Comparison of ENCODE assay signal across 8 cellular contexts in the genomic region with DNA sequence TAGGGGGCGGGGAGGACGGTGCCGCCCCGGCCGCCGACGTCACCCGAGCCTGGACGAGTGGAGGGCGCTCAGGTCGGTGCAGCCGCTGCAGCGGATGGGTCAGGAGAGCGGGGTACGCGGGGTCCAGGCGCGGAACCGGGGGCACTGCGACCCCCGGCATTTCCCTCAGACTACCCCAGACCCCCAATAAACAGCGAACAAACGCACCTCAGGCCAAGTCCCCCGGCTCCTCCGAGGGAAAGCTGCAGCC.
DNase-seq lines count a peak whose midpoint lies in the region; ATAC-seq and TF ChIP-seq lines count a peak whose summit lies in the region.

No MANE protein-coding gene starts in this region.

- WGBS in aorta, 2 donors: 0 to 2% methylated on average over 6 to 25 of the region's 25 CpGs

- H3K27ac ChIP-seq in colonic mucosa (peak overlapping the region; percentile 86), aorta (ENCODE audit: low read depth in 1 of 2, low read length in 2 of 2) (peak overlapping the region; percentile 17 to 86)

- H3K4me1 ChIP-seq in colonic mucosa (no peaks in the 10 kb centered on the region), mononuclear cell (ENCODE audit: insufficient read depth, low read length) (peaks cover 79% of the 10 kb centered on the region), aorta (ENCODE audit: control insufficient read depth in 1 of 2, insufficient read depth in 2 of 2, low read length in 2 of 2) (no peaks in the 10 kb centered on the region)

- H3K9me3 ChIP-seq in MG63 (no peaks in the 10 kb centered on the region), colonic mucosa (no peaks in the 10 kb centered on the region), mononuclear cell (ENCODE audit: low read depth, low read length) (no peaks in the 10 kb centered on the region), aorta (ENCODE audit: control insufficient read depth, low read length) (no peaks in the 10 kb centered on the region)

- TF ChIP-seq CTCF in colonic mucosa (IDR thresholded peaks at IDR 0.05): no peak

- ATAC-seq in aorta (ENCODE audit: low FRiP score) (peak; percentile 73), HG02763 (IDR thresholded peaks at IDR 0.05; ENCODE audit: unreplicated experiment) (no peak)

- H3K4me3 ChIP-seq in MG63 (peak overlapping the region; percentile 56), colonic mucosa (peak overlapping the region; percentile 59), mononuclear cell (ENCODE audit: low read length) (peak overlapping the region; percentile 61), aorta (ENCODE audit: low read length in 2 of 2) (peak overlapping the region; percentile 65 to 71)

- peak; percentile 15 for DNase-seq in NCI-H748 (lab: John Stamatoyannopoulos, UW; ENCODE audit: unreplicated experiment)
- DNase-seq in NCI-H748 treated with DMSO at 0.1 percent for 48 hours (lab: John Stamatoyannopoulos, UW): no peak
- no peak for DNase-seq in MG63
- peak; percentile 71 for DNase-seq in colonic mucosa
- DNase-seq in aorta: peak; percentile 78 to 86
- no peak for DNase-seq in SKM-1 (lab: John Stamatoyannopoulos, UW; ENCODE audit: unreplicated experiment)

- H3K9ac ChIP-seq in colonic mucosa (ENCODE audit: low read depth in 2 of 2, low read length in 2 of 2): peak overlapping the region; percentile 87 to 96

- H3K36me3 ChIP-seq in MG63: no peaks in the 10 kb centered on the region
- H3K36me3 ChIP-seq in colonic mucosa: no peaks in the 10 kb centered on the region
- H3K36me3 ChIP-seq in aorta (ENCODE audit: control insufficient read depth in 1 of 2, insufficient read depth in 2 of 2, low read length in 1 of 2): no peaks in the 10 kb centered on the region

- H3K27me3 ChIP-seq in MG63: no peaks in the 10 kb centered on the region
- H3K27me3 ChIP-seq in colonic mucosa: no peaks in the 10 kb centered on the region
- no peaks in the 10 kb centered on the region for H3K27me3 ChIP-seq in mononuclear cell (ENCODE audit: insufficient read depth, low read length)
- H3K27me3 ChIP-seq in aorta (ENCODE audit: control insufficient read depth in 1 of 2, insufficient read depth in 2 of 2, low read length in 1 of 2): no peaks in the 10 kb centered on the region

- intact Hi-C loops in colonic mucosa (cut with DNase I) (no loop called here), aorta (cut with DNase I) (no loop called here)

Comparison
In these comparisons a context has a peak if more than half of its experiments do, and no peak if none do; other contexts are left out.
1. DNase-seq: peak in NCI-H748 (single experiment), colonic mucosa (single experiment) and aorta (2 of 2); none in NCI-H748 treated with DMSO at 0.1 percent for 48 hours (single experiment), MG63 (single experiment) and SKM-1 (single experiment).
2. Peak in every context shown above with its lines, with median percentiles within 50 percentile points of each other: H3K4me3 ChIP-seq.